In genomic region chr12:46004715-46005114, GRCh38 we compare ENCODE assay signal across 28 cellular contexts.
"Had no signal": no experiment of that assay in that cellular context is flagged by ENCODE, and none has a peak within 500 bp of the region (broad histone marks: within the 10 kb centered on the region; RNA-seq: fewer than 3 reads in every experiment).

No MANE protein-coding gene starts in this region.

- H3K4me2 ChIP-seq: neural progenitor cell, smooth muscle cell had no signal

- H3K9ac ChIP-seq: neural progenitor cell, parathyroid adenoma had no signal

- ATAC-seq: natural killer cell; psoas muscle; right cardiac atrium; sciatic nerve; stimulated activated memory B cell treated with anti-CD40 and anti-IgM and Interleukin-4, amounts not matched to agents 10 μg/mL and 1 μg/mL and 100 μg/mL, for 72 hours; stimulated activated naive CD8-positive, alpha-beta T cell treated with anti-CD3 and anti-CD28 coated beads, Interleukin-15, amount 100 ng/mL, for 72 hours; stimulated activated naive CD8-positive, alpha-beta T cell treated with anti-CD3 and anti-CD28 coated beads, Interleukin-15, Interleukin-2, amounts not matched to agents 100 U/mL and 50 U/mL, for 24 hours; upper lobe of right lung had no signal

- H3K9me3 ChIP-seq: ovary, psoas muscle, spleen, suprapubic skin, testis, tibial artery, transverse colon, upper lobe of right lung, uterus had no signal

- H3K27me3 ChIP-seq: neural progenitor cell, ovary, spleen, suprapubic skin, testis, tibial artery, transverse colon, upper lobe of right lung, uterus had no signal

- H3K4me1 ChIP-seq: neural progenitor cell, parathyroid adenoma, psoas muscle, spleen, suprapubic skin, testis, tibial artery, transverse colon, upper lobe of right lung, uterus had no signal

- H2AFZ ChIP-seq: neural progenitor cell had no signal

- DNase-seq: natural killer cell; occipital lobe; ovary; posterior cingulate gyrus; psoas muscle; right cardiac atrium; spleen; stimulated activated CD4-positive, alpha-beta T cell treated with anti-CD3 and anti-CD28 coated beads, Interleukin-12 subunit alpha, Interleukin-12 subunit beta, amount 100 ng/mL, for 4 hours; stimulated activated CD4-positive, alpha-beta T cell treated with anti-CD3 and anti-CD28 coated beads, Interleukin-1b, Interleukin-23, amount 100 ng/mL, for 48 hours; stimulated activated CD4-positive, alpha-beta T cell treated with anti-CD3 and anti-CD28 coated beads, Interleukin-4, amount 100 ng/mL, for 1 hour; stimulated activated CD4-positive, alpha-beta T cell treated with anti-CD3 and anti-CD28 coated beads, Interleukin-4, amount 100 ng/mL, for 4 hours; stimulated activated CD8-positive, alpha-beta memory T cell treated with anti-CD3 and anti-CD28 coated beads, Interleukin-4, amount 100 ng/mL, for 48 hours; stimulated activated naive CD4-positive, alpha-beta T cell; stimulated activated naive CD8-positive, alpha-beta T cell treated with anti-CD3 and anti-CD28 coated beads, Interleukin-15, amount 100 ng/mL, for 72 hours; stimulated activated naive CD8-positive, alpha-beta T cell treated with anti-CD3 and anti-CD28 coated beads, Interleukin-15, Interleukin-2, amounts not matched to agents 100 U/mL and 50 U/mL, for 24 hours; substantia nigra; testis; tibial artery; transverse colon; upper lobe of right lung; uterus had no signal

- H3K36me3 ChIP-seq: neural progenitor cell, ovary, spleen, suprapubic skin, tibial artery, transverse colon, upper lobe of right lung, uterus had no signal

- H3K79me2 ChIP-seq: parathyroid adenoma had no signal

- H3K4me3 ChIP-seq: neural progenitor cell, ovary, psoas muscle, skin epidermis, smooth muscle cell, spleen, suprapubic skin, testis, tibial artery, transverse colon, upper lobe of right lung, uterus had no signal

- H3K27ac ChIP-seq: neural progenitor cell, ovary, parathyroid adenoma, psoas muscle, skin epidermis, spleen, suprapubic skin, testis, tibial artery, transverse colon, upper lobe of right lung, uterus had no signal
